Comparison of ENCODE assay signal across 8 cellular contexts in the genomic region with DNA sequence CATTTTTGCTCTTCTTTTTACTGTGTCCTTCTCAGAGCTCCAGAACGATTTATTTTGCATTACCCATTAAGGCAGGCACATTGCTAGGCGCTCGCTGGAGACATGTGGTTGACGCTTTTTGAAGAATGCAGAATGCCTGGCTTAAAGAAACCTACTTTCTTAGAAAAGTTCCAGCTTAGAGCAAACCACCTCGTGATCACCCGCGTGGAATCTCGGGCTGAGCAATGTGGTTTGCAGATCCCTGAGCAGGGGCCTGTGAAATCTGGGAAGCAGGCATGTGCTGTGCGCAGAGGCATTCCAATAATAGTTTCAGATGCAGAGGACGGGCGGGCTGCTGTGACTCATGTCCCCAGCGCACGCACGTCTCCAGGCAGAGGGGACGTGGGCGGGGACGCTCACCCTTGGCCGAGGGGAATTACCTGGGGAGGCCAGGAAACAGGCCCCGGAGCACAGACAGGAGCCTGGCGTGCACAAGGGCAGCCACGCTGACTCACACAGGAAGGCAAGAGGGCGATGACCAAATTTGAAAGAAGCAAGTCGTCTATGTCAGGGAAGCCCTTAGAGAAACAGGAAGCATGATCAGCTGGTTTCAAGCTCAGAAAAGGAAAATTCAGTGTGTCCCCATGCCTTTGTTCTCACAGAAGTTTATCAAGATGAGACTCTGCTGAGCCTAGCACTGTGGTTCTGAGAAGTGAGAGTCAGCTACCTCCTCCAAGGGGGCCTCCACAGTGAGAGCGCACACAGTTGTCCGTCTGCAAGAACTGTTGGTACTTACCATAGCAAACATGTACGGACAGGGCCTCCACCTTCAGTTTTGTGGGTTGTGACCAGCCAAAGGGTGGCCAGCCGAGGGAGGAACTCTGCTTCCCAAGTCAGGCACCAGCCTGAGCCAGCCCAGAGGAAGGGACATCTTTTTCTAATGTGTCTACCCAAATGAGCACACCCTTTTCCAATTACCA.
DNase-seq lines count a peak whose midpoint lies in the region; ATAC-seq and TF ChIP-seq lines count a peak whose summit lies in the region.

No MANE protein-coding gene starts in this region.

- H3K4me2 ChIP-seq in parathyroid adenoma (ENCODE audit: low read length): no peak overlapping the region

- H3K27ac ChIP-seq in parathyroid adenoma (peak overlapping the region; percentile 82), thoracic aorta (peak overlapping the region; percentile 56 to 86)

- ATAC-seq in GM18858 (IDR thresholded peaks at IDR 0.05; ENCODE audit: unreplicated experiment) (peak; percentile 97), HG03039 (IDR thresholded peaks at IDR 0.05; ENCODE audit: unreplicated experiment) (peak; percentile 92), thoracic aorta (ENCODE audit: insufficient number of reproducible peaks, low FRiP score, low read depth) (peak; percentile 92)

- TF ChIP-seq CTCF in parathyroid adenoma (IDR thresholded peaks at IDR 0.05) (no peak), thoracic aorta (IDR thresholded peaks at IDR 0.05) (no peak)

- peak overlapping the region; percentile 85 for H2AFZ ChIP-seq in parathyroid adenoma

- no peaks in the 10 kb centered on the region for H3K9me3 ChIP-seq in parathyroid adenoma (ENCODE audit: control insufficient read depth, low read length)
- no peaks in the 10 kb centered on the region for H3K9me3 ChIP-seq in thoracic aorta

- no peaks in the 10 kb centered on the region for H3K36me3 ChIP-seq in parathyroid adenoma (ENCODE audit: control insufficient read depth, insufficient read depth, low read length)
- no peaks in the 10 kb centered on the region for H3K36me3 ChIP-seq in thoracic aorta

- DNase-seq in RPMI7951 (ENCODE audit: low read depth) (peak; percentile 99), activated gamma-delta T cell (lab: John Stamatoyannopoulos, UW) (peak; percentile 69), foreskin melanocyte (peak; percentile 33), thoracic aorta (ENCODE audit: low spot score) (peak; percentile 82), cortex of kidney (lab: John Stamatoyannopoulos, UW) (no peak)

- H3K79me2 ChIP-seq in parathyroid adenoma: no peaks in the 10 kb centered on the region

- H3K4me3 ChIP-seq in parathyroid adenoma (ENCODE audit: low read depth, low read length) (no peak overlapping the region), thoracic aorta (peak overlapping the region; percentile 48)

- no peak overlapping the region for H3K9ac ChIP-seq in parathyroid adenoma

- peaks cover 49% of the 10 kb centered on the region for H3K4me1 ChIP-seq in parathyroid adenoma
- peaks cover 9 to 19% of the 10 kb centered on the region in 2 donors for H3K4me1 ChIP-seq in thoracic aorta (ENCODE audit: control insufficient read depth in 1 of 2, low read depth in 2 of 2)

- H3K27me3 ChIP-seq in parathyroid adenoma (ENCODE audit: control insufficient read depth, insufficient read depth, low read length) (no peaks in the 10 kb centered on the region), thoracic aorta (replicated peaks; ENCODE audit: insufficient read depth) (no peaks in the 10 kb centered on the region)
